16 cellular contexts compared by ENCODE assay signal in genomic region chr2:58862234-58862633, GRCh38.
DNase-seq lines count a peak whose midpoint lies in the region; ATAC-seq and TF ChIP-seq lines count a peak whose summit lies in the region.
"Had no signal": no experiment of that assay in that cellular context is flagged by ENCODE, and none has a peak within 500 bp of the region (broad histone marks: within the 10 kb centered on the region; RNA-seq: fewer than 3 reads in every experiment).

No MANE protein-coding gene starts in this region.

- H3K36me3 ChIP-seq in ascending aorta: no peaks in the 10 kb centered on the region

- H3K9me3 Mint-ChIP-seq in activated CD4-positive, alpha-beta T cell treated with anti-CD3 and anti-CD28 coated beads, Interleukin-2, amount 10 ng/mL, durations not matched to agents 7 days and 5 days: peaks cover 2% of the 10 kb centered on the region

- intact Hi-C loops in right cardiac atrium (cut with DNase I) (no loop called here), ascending aorta (cut with DNase I) (no loop called here)

- WGBS in right cardiac atrium: 73% methylated on average over 3 of the region's 3 CpGs

- H3K9me3 ChIP-seq in right cardiac atrium (ENCODE audit: control insufficient read depth, low read length) (no peaks in the 10 kb centered on the region), ascending aorta (no peaks in the 10 kb centered on the region)

- TF ChIP-seq CTCF in ascending aorta (IDR thresholded peaks at IDR 0.05): no peak

- no peaks in the 10 kb centered on the region for H3K4me1 ChIP-seq in right cardiac atrium (ENCODE audit: control insufficient read depth, insufficient read depth, low read length)
- H3K4me1 ChIP-seq in ascending aorta: no peaks in the 10 kb centered on the region

- H3K27ac ChIP-seq in right cardiac atrium (ENCODE audit: low read length) (no peak overlapping the region), ascending aorta (no peak overlapping the region)
- H3K27ac ChIP-seq: KMS-11 had no signal

- POLR2A ChIA-PET in activated CD4-positive, alpha-beta T cell treated with anti-CD3 and anti-CD28 coated beads, Interleukin-2, amount 10 ng/mL, durations not matched to agents 7 days and 5 days (lab: Charles Lee): no interaction called here

- H3K36me3 Mint-ChIP-seq in activated CD4-positive, alpha-beta T cell treated with anti-CD3 and anti-CD28 coated beads, Interleukin-2, amount 10 ng/mL, durations not matched to agents 7 days and 5 days (ENCODE audit: low read depth): no peaks in the 10 kb centered on the region
- H3K36me3 Mint-ChIP-seq: activated CD8-positive, alpha-beta memory T cell treated with anti-CD3 and anti-CD28 coated beads, Interleukin-2, amount 10 ng/mL, durations not matched to agents 7 days and 5 days had no signal

- no peak overlapping the region for H3K27ac Mint-ChIP-seq in activated CD4-positive, alpha-beta T cell treated with anti-CD3 and anti-CD28 coated beads, Interleukin-2, amount 10 ng/mL, durations not matched to agents 7 days and 5 days
- H3K27ac Mint-ChIP-seq: activated CD8-positive, alpha-beta memory T cell treated with anti-CD3 and anti-CD28 coated beads, Interleukin-2, amount 10 ng/mL, durations not matched to agents 7 days and 5 days had no signal

- no peaks in the 10 kb centered on the region for H3K27me3 ChIP-seq in right cardiac atrium (ENCODE audit: control insufficient read depth, insufficient read depth)
- H3K27me3 ChIP-seq in ascending aorta: no peaks in the 10 kb centered on the region

- H3K4me1 Mint-ChIP-seq in activated CD4-positive, alpha-beta T cell treated with anti-CD3 and anti-CD28 coated beads, Interleukin-2, amount 10 ng/mL, durations not matched to agents 7 days and 5 days: peaks cover 16% of the 10 kb centered on the region
- H3K4me1 Mint-ChIP-seq: activated CD8-positive, alpha-beta memory T cell treated with anti-CD3 and anti-CD28 coated beads, Interleukin-2, amount 10 ng/mL, durations not matched to agents 7 days and 5 days had no signal

- H3K4me3 Mint-ChIP-seq in activated CD4-positive, alpha-beta T cell treated with anti-CD3 and anti-CD28 coated beads, Interleukin-2, amount 10 ng/mL, durations not matched to agents 7 days and 5 days: no peak overlapping the region
- H3K4me3 Mint-ChIP-seq: activated CD8-positive, alpha-beta memory T cell treated with anti-CD3 and anti-CD28 coated beads, Interleukin-2, amount 10 ng/mL, durations not matched to agents 7 days and 5 days had no signal

- DNase-seq in germinal center (ENCODE audit: low spot score): peak; percentile 10
- DNase-seq in activated CD4-positive, alpha-beta T cell treated with anti-CD3 and anti-CD28 coated beads, Interleukin-2, amount 10 ng/mL, durations not matched to agents 7 days and 5 days: no peak
- DNase-seq in right cardiac atrium: no peak
- DNase-seq in ascending aorta (ENCODE audit: low spot score in 2 of 2): no peak
- no peak for DNase-seq in cerebellum (ENCODE audit: low spot score)
- DNase-seq: activated CD8-positive, alpha-beta memory T cell treated with anti-CD3 and anti-CD28 coated beads, Interleukin-2, amount 10 ng/mL, durations not matched to agents 7 days and 5 days; activated gamma-delta T cell treated with Interleukin-2 at 50 U/mL for 16 hours; dermis blood vessel endothelial cell; DMS 273 treated with DMSO at 0.1 percent for 48 hours; NCI-H1436 treated with DMSO at 0.1 percent for 48 hours; NCI-H526 had no signal

- ATAC-seq in GM18868 (IDR thresholded peaks at IDR 0.05; ENCODE audit: unreplicated experiment) (peak; percentile 58), GM21723 (IDR thresholded peaks at IDR 0.05; ENCODE audit: unreplicated experiment) (peak; percentile 47), HG03159 (IDR thresholded peaks at IDR 0.05; ENCODE audit: unreplicated experiment) (peak; percentile 29), right cardiac atrium (no peak)
- ATAC-seq: activated CD8-positive, alpha-beta memory T cell treated with anti-CD3 and anti-CD28 coated beads, Interleukin-2, amount 10 ng/mL, durations not matched to agents 7 days and 5 days; SK-N-SH treated with all-trans-retinoic acid at 6 μM for 48 hours had no signal

- H3K27me3 Mint-ChIP-seq in activated CD4-positive, alpha-beta T cell treated with anti-CD3 and anti-CD28 coated beads, Interleukin-2, amount 10 ng/mL, durations not matched to agents 7 days and 5 days: peaks cover 4% of the 10 kb centered on the region
- H3K27me3 Mint-ChIP-seq: activated CD8-positive, alpha-beta memory T cell treated with anti-CD3 and anti-CD28 coated beads, Interleukin-2, amount 10 ng/mL, durations not matched to agents 7 days and 5 days had no signal

- H3K4me3 ChIP-seq in right cardiac atrium (ENCODE audit: low read length): no peak overlapping the region
- no peak overlapping the region for H3K4me3 ChIP-seq in ascending aorta

- CTCF ChIA-PET in activated CD4-positive, alpha-beta T cell treated with anti-CD3 and anti-CD28 coated beads, Interleukin-2, amount 10 ng/mL, durations not matched to agents 7 days and 5 days (lab: Charles Lee): no interaction called here

Comparison
In these comparisons a context has a peak if more than half of its experiments do, and no peak if none do; other contexts are left out.
1. ATAC-seq: peak in GM18868 (single experiment), GM21723 (single experiment) and HG03159 (single experiment); none in right cardiac atrium (0 of 2).